In genomic region chr2:170245312-170245711, GRCh38 we compare ENCODE assay signal across 34 cellular contexts.
"Had no signal": no experiment of that assay in that cellular context is flagged by ENCODE, and none has a peak within 500 bp of the region (broad histone marks: within the 10 kb centered on the region; RNA-seq: fewer than 3 reads in every experiment).

No MANE protein-coding gene starts in this region.

- H3K4me3 ChIP-seq: MG63 had no signal

- H3K9me3 ChIP-seq: MG63 had no signal

- H3K36me3 ChIP-seq: MG63 had no signal

- DNase-seq: Karpas-422, Kasumi-1, MG63, MM.1S, MV-4-11, NCI-H1048, NCI-H1092, NCI-H1092 treated with DMSO at 0.1 percent for 48 hours, NCI-H1105, NCI-H1105 treated with DMSO at 0.1 percent for 48 hours, NCI-H1417, NCI-H1417 treated with DMSO at 0.1 percent for 48 hours, NCI-H1436, NCI-H1436 treated with DMSO at 0.1 percent for 48 hours, NCI-H146, NCI-H1694, NCI-H1694 treated with DMSO at 0.1 percent for 48 hours, NCI-H187, NCI-H187 treated with DMSO at 0.1 percent for 48 hours, NCI-H1930, NCI-H2029, NCI-H2029 treated with DMSO at 0.1 percent for 48 hours, NCI-H2081, NCI-H2081 treated with DMSO at 0.1 percent for 48 hours, NCI-H2107, NCI-H2171, NCI-H2171 treated with DMSO at 0.1 percent for 48 hours, NCI-H2227 treated with DMSO at 0.1 percent for 48 hours, NCI-H226, NCI-H345, NCI-H446, NCI-H446 treated with DMSO at 0.1 percent for 48 hours, NCI-H510A, NCI-H510A treated with DMSO at 0.1 percent for 48 hours had no signal
